29 cellular contexts compared by ENCODE assay signal in the genomic region with DNA sequence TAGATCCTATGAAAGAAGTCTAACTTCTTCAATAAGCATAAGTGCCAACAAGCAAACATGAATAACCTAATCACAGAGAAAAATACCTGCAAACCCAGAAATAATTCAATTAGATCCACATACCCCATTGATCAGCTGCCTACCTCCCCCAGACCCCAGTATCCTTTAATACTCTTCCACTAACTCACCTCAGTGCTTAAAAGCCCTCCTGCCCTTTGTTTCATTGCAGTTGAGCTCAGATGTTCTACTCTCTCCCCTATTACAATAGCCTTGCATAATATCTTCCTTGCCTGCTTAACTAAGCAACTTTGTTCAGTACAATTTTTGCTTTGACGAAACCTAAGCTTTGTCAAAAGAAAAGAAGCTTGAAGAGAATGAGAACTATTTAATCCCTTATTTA.
"Had no signal": no experiment of that assay in that cellular context is flagged by ENCODE, and none has a peak within 500 bp of the region (broad histone marks: within the 10 kb centered on the region; RNA-seq: fewer than 3 reads in every experiment).

No MANE protein-coding gene starts in this region.

- H3K27ac Mint-ChIP-seq: stimulated activated effector memory CD8-positive, alpha-beta T cell treated with anti-CD3 and anti-CD28 coated beads, Interleukin-12 subunit alpha, Interleukin-12 subunit beta, amount 100 ng/mL, for 72 hours; stimulated activated memory B cell treated with anti-CD40 and anti-IgM and Interleukin-4, amounts not matched to agents 10 μg/mL and 1 μg/mL and 100 μg/mL, for 72 hours; stimulated activated naive B cell treated with anti-CD40 and anti-IgM and Interleukin-4, amounts not matched to agents 10 μg/mL and 1 μg/mL and 100 μg/mL, for 72 hours; stimulated activated naive CD8-positive, alpha-beta T cell treated with anti-CD3 and anti-CD28 coated beads, Interleukin-15, amount 100 ng/mL, for 72 hours; stimulated activated naive CD8-positive, alpha-beta T cell treated with anti-CD3 and anti-CD28 coated beads, Interleukin-15, Interleukin-2, amounts not matched to agents 100 ng/mL and 50 ng/mL, for 24 hours; type B pancreatic cell had no signal

- H3K4me3 ChIP-seq: stomach, suprapubic skin, testis, thoracic aorta, thyroid gland, tibial artery, tibial nerve, transverse colon, upper lobe of left lung, upper lobe of right lung, uterus, vagina had no signal

- FAIRE-seq: urothelium cell line had no signal

- H3K36me3 Mint-ChIP-seq: stimulated activated effector memory CD8-positive, alpha-beta T cell treated with anti-CD3 and anti-CD28 coated beads, Interleukin-12 subunit alpha, Interleukin-12 subunit beta, amount 100 ng/mL, for 72 hours; type B pancreatic cell had no signal

- ATAC-seq: stimulated activated effector memory CD8-positive, alpha-beta T cell treated with anti-CD3 and anti-CD28 coated beads, Interleukin-12 subunit alpha, Interleukin-12 subunit beta, amount 100 ng/mL, for 72 hours; stimulated activated memory B cell treated with anti-CD40 and anti-IgM and Interleukin-4, amounts not matched to agents 10 μg/mL and 1 μg/mL and 100 μg/mL, for 72 hours; stimulated activated naive B cell treated with anti-CD40 and anti-IgM and Interleukin-4, amounts not matched to agents 10 μg/mL and 1 μg/mL and 100 μg/mL, for 72 hours; stimulated activated naive CD8-positive, alpha-beta T cell treated with anti-CD3 and anti-CD28 coated beads, Interleukin-15, amount 100 ng/mL, for 72 hours; stimulated activated naive CD8-positive, alpha-beta T cell treated with anti-CD3 and anti-CD28 coated beads, Interleukin-15, Interleukin-2, amounts not matched to agents 100 U/mL and 50 U/mL, for 24 hours; upper lobe of right lung had no signal

- H3K27me3 Mint-ChIP-seq: stimulated activated memory B cell treated with anti-CD40 and anti-IgM and Interleukin-4, amounts not matched to agents 10 μg/mL and 1 μg/mL and 100 μg/mL, for 72 hours; stimulated activated naive B cell treated with anti-CD40 and anti-IgM and Interleukin-4, amounts not matched to agents 10 μg/mL and 1 μg/mL and 100 μg/mL, for 72 hours; stimulated activated naive CD8-positive, alpha-beta T cell treated with anti-CD3 and anti-CD28 coated beads, Interleukin-15, amount 100 ng/mL, for 72 hours; stimulated activated naive CD8-positive, alpha-beta T cell treated with anti-CD3 and anti-CD28 coated beads, Interleukin-15, Interleukin-2, amounts not matched to agents 100 ng/mL and 50 ng/mL, for 24 hours; type B pancreatic cell had no signal

- H3K9me3 Mint-ChIP-seq: stimulated activated effector memory CD8-positive, alpha-beta T cell treated with anti-CD3 and anti-CD28 coated beads, Interleukin-12 subunit alpha, Interleukin-12 subunit beta, amount 100 ng/mL, for 72 hours; type B pancreatic cell had no signal

- H3K4me1 ChIP-seq: stomach, testis, thyroid gland, tibial artery, tibial nerve, transverse colon, upper lobe of left lung, upper lobe of right lung, uterus, vagina had no signal

- H3K9me3 ChIP-seq: suprapubic skin, testis, thoracic aorta, thyroid gland, upper lobe of left lung, upper lobe of right lung, vagina had no signal

- H3K4me3 Mint-ChIP-seq: stimulated activated effector memory CD8-positive, alpha-beta T cell treated with anti-CD3 and anti-CD28 coated beads, Interleukin-12 subunit alpha, Interleukin-12 subunit beta, amount 100 ng/mL, for 72 hours; stimulated activated memory B cell treated with anti-CD40 and anti-IgM and Interleukin-4, amounts not matched to agents 10 μg/mL and 1 μg/mL and 100 μg/mL, for 72 hours; stimulated activated naive B cell treated with anti-CD40 and anti-IgM and Interleukin-4, amounts not matched to agents 10 μg/mL and 1 μg/mL and 100 μg/mL, for 72 hours; stimulated activated naive CD8-positive, alpha-beta T cell treated with anti-CD3 and anti-CD28 coated beads, Interleukin-15, amount 100 ng/mL, for 72 hours; stimulated activated naive CD8-positive, alpha-beta T cell treated with anti-CD3 and anti-CD28 coated beads, Interleukin-15, Interleukin-2, amounts not matched to agents 100 ng/mL and 50 ng/mL, for 24 hours; type B pancreatic cell had no signal

- H3K27ac ChIP-seq: stomach, suprapubic skin, testis, thoracic aorta, thyroid gland, tibial artery, tibial nerve, transverse colon, upper lobe of left lung, upper lobe of right lung, uterus, vagina had no signal

- DNase-seq: stimulated activated CD4-positive, alpha-beta T cell treated with anti-CD3 and anti-CD28 coated beads, Interleukin-2, amount 100 ng/mL, for 48 hours; stimulated activated CD4-positive, alpha-beta T cell treated with anti-CD3 and anti-CD28 coated beads, Interleukin-4, amount 100 ng/mL, for 1 hour; stimulated activated CD4-positive, alpha-beta T cell treated with anti-CD3 and anti-CD28 coated beads, Interleukin-4, amount 100 ng/mL, for 24 hours; stimulated activated CD4-positive, alpha-beta T cell treated with anti-CD3 and anti-CD28 coated beads, Interleukin-4, amount 100 ng/mL, for 4 hours; stimulated activated CD8-positive, alpha-beta memory T cell treated with anti-CD3 and anti-CD28 coated beads, Interleukin-4, amount 100 ng/mL, for 48 hours; stimulated activated naive B cell treated with anti-CD40 and anti-IgM and Interleukin-4, amounts not matched to agents 10 μg/mL and 1 μg/mL and 100 μg/mL, for 72 hours; stimulated activated naive CD4-positive, alpha-beta T cell; stimulated activated naive CD4-positive, alpha-beta T cell treated with Interleukin-2 at 50 U/mL for 16 hours; stimulated activated naive CD8-positive, alpha-beta T cell treated with anti-CD3 and anti-CD28 coated beads, Interleukin-15, amount 100 ng/mL, for 72 hours; stimulated activated naive CD8-positive, alpha-beta T cell treated with anti-CD3 and anti-CD28 coated beads, Interleukin-15, Interleukin-2, amounts not matched to agents 100 U/mL and 50 U/mL, for 24 hours; stomach; substantia nigra; testis; thyroid gland; tibial artery; transverse colon; trophoblast cell; upper lobe of left lung; upper lobe of right lung; uterus had no signal

- H3K4me1 Mint-ChIP-seq: stimulated activated effector memory CD8-positive, alpha-beta T cell treated with anti-CD3 and anti-CD28 coated beads, Interleukin-12 subunit alpha, Interleukin-12 subunit beta, amount 100 ng/mL, for 72 hours; stimulated activated memory B cell treated with anti-CD40 and anti-IgM and Interleukin-4, amounts not matched to agents 10 μg/mL and 1 μg/mL and 100 μg/mL, for 72 hours; stimulated activated naive CD8-positive, alpha-beta T cell treated with anti-CD3 and anti-CD28 coated beads, Interleukin-15, amount 100 ng/mL, for 72 hours had no signal

- H3K27me3 ChIP-seq: stomach, suprapubic skin, testis, thyroid gland, tibial artery, tibial nerve, transverse colon, upper lobe of left lung, upper lobe of right lung, uterus, vagina had no signal

- H3K36me3 ChIP-seq: stomach, suprapubic skin, thoracic aorta, thyroid gland, transverse colon, upper lobe of left lung, upper lobe of right lung, uterus, vagina had no signal
